Comparison of ENCODE assay signal across 11 cellular contexts in genomic region chr4:37717575-37717974, GRCh38. TPM values are rescaled to one million over a fixed set of nuclear protein-coding genes. Genes with fewer than 3 reads are reported as not detected.
DNase-seq lines count a peak whose midpoint lies in the region; ATAC-seq, FAIRE-seq and TF ChIP-seq lines count a peak whose summit lies in the region.
"Had no signal": no experiment of that assay in that cellular context is flagged by ENCODE, and none has a peak within 500 bp of the region (broad histone marks: within the 10 kb centered on the region; RNA-seq: fewer than 3 reads in every experiment).

No MANE protein-coding gene starts in this region.

- no peaks in the 10 kb centered on the region for H3K79me2 ChIP-seq in astrocyte (ENCODE audit: insufficient read depth, low read length)

- no peaks in the 10 kb centered on the region for H3K27me3 Mint-ChIP-seq in astrocyte (ENCODE audit: low read depth, unreplicated experiment)

- H3K4me2 ChIP-seq in astrocyte (ENCODE audit: low read length) = no peak overlapping the region

- TF ChIP-seq CTCF in astrocyte (IDR thresholded peaks at IDR 0.05; ENCODE audit: insufficient read depth, low read depth, low read length) = no peak

- no peaks in the 10 kb centered on the region for H3K9me3 Mint-ChIP-seq in astrocyte (ENCODE audit: unreplicated experiment)

- H3K4me3 ChIP-seq in astrocyte (ENCODE audit: insufficient read depth, low read depth, low read length) = no peak overlapping the region

- H3K27ac Mint-ChIP-seq in astrocyte (ENCODE audit: unreplicated experiment) = peak overlapping the region; percentile 77

- no peaks in the 10 kb centered on the region for H4K20me1 ChIP-seq in astrocyte (ENCODE audit: insufficient read depth, low read length)

- H3K36me3 Mint-ChIP-seq in astrocyte (ENCODE audit: low read depth, unreplicated experiment) = no peaks in the 10 kb centered on the region

- peak overlapping the region; percentile 18 for H3K4me3 Mint-ChIP-seq in astrocyte (ENCODE audit: unreplicated experiment)

- no peaks in the 10 kb centered on the region for H3K36me3 ChIP-seq in astrocyte (ENCODE audit: insufficient read depth, low read length)

- H3K4me1 Mint-ChIP-seq in astrocyte (ENCODE audit: low read depth, unreplicated experiment) = peaks cover 22% of the 10 kb centered on the region

- H3K27ac ChIP-seq in astrocyte (ENCODE audit: low read depth, low read length) = no peak overlapping the region

- no peak overlapping the region for H3K9ac ChIP-seq in astrocyte (ENCODE audit: low read length)

- no peak for ATAC-seq in GM21423 (IDR thresholded peaks at IDR 0.05; ENCODE audit: unreplicated experiment)
- ATAC-seq: right cardiac atrium, Right ventricle myocardium inferior had no signal

- H3K27me3 ChIP-seq in astrocyte (ENCODE audit: insufficient read depth, low read length) = no peaks in the 10 kb centered on the region

- no peak overlapping the region for H2AFZ ChIP-seq in astrocyte (ENCODE audit: low read depth, low read length)

- DNase-seq in DMS 273 treated with DMSO at 0.1 percent for 48 hours (lab: John Stamatoyannopoulos, UW) = peak; percentile 17
- peak; percentile 33 for DNase-seq in HS-27A (ENCODE audit: low read depth)
- peak; percentile 63 for DNase-seq in astrocyte (ENCODE audit: low read depth)
- DNase-seq in iris pigment epithelial cell (ENCODE audit: low read depth) = peak; percentile 69
- no peak for DNase-seq in central memory CD4-positive, alpha-beta T cell
- DNase-seq in NCI-H524 (lab: John Stamatoyannopoulos, UW) = no peak
- DNase-seq in stimulated activated CD4-positive, alpha-beta T cell treated with anti-CD3 and anti-CD28 coated beads, Interleukin-2, amount 100 ng/mL, for 48 hours = no peak
- DNase-seq: activated effector memory CD4-positive, alpha-beta T cell treated with anti-CD3 and anti-CD28 coated beads, Interleukin-2, amount 50 U/mL, for 16 hours; right cardiac atrium had no signal

- H3K9me3 ChIP-seq in astrocyte (ENCODE audit: insufficient read depth, low read depth, low read length) = no peaks in the 10 kb centered on the region

- peaks cover 9% of the 10 kb centered on the region for H3K4me1 ChIP-seq in astrocyte (ENCODE audit: insufficient read depth, low read length)

- no peak for FAIRE-seq in astrocyte (lab: Jason Lieb, UNC)

RNA-seq across cellular contexts. Expression of gene RELL1, which starts 31.4 kb away (rescaled TPM):
- 23.1 and 26.9 TPM in 2 replicates for total RNA-seq in astrocyte

Comparison
In these comparisons a context has a peak if more than half of its experiments do, and no peak if none do; other contexts are left out.
1. DNase-seq: peak in DMS 273 treated with DMSO at 0.1 percent for 48 hours (single experiment), HS-27A (single experiment), astrocyte (single experiment) and iris pigment epithelial cell (single experiment); none in central memory CD4-positive, alpha-beta T cell (single experiment), NCI-H524 (0 of 2) and stimulated activated CD4-positive, alpha-beta T cell treated with anti-CD3 and anti-CD28 coated beads, Interleukin-2, amount 100 ng/mL, for 48 hours (0 of 2).